Comparison of ENCODE assay signal across 8 cellular contexts in the genomic region with DNA sequence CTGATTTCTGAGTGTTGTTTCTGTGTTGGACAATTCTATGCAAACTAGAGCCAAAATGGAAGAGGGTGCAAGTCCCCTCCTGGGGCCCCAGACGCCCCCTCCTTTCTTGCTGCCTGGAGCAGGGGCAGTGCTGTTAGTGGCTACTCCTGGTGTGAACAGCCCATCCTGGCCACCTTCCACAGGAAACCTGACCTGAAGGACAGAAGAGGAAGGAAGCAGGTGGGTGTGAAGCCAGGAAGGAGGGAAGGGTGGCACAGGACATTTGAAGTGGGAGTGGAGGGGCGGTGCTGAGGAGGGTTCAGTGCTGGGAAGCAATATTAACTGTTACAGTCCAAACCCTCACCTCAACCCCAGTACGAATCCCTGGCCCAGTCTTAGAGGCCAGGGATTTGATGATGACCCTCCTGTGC. TPM values are rescaled to one million over a fixed set of nuclear protein-coding genes. Genes with fewer than 3 reads are reported as not detected.
A peak's percentile ranks its signal among the peaks of the same experiment; 100 is the strongest.
DNase-seq lines count a peak whose midpoint lies in the region; ATAC-seq and TF ChIP-seq lines count a peak whose summit lies in the region.

No MANE protein-coding gene starts in this region.

- TF ChIP-seq CTCF in glutamatergic neuron (IDR thresholded peaks at IDR 0.05; ENCODE audit: partially characterized antibody, unreplicated experiment), result no peak
- no peak for TF ChIP-seq CTCF in parathyroid adenoma (IDR thresholded peaks at IDR 0.05)

- peaks cover 2% of the 10 kb centered on the region; the same call in 1 of the 2 replicates for H3K36me3 ChIP-seq in H7 (replicated peaks; ENCODE audit: control insufficient read depth, insufficient read depth, low read length)
- no peaks in the 10 kb centered on the region for H3K36me3 ChIP-seq in parathyroid adenoma (ENCODE audit: control insufficient read depth, insufficient read depth, low read length)

- no peak overlapping the region for H3K27ac Mint-ChIP-seq in glutamatergic neuron (ENCODE audit: unreplicated experiment)

- peaks cover 17% of the 10 kb centered on the region for H3K4me1 ChIP-seq in parathyroid adenoma

- peaks cover 14% of the 10 kb centered on the region for H3K27me3 Mint-ChIP-seq in glutamatergic neuron (ENCODE audit: unreplicated experiment)

- intact Hi-C loops in sciatic nerve (cut with DNase I), result loop anchor here (5.0 to 10.0 kb wide), 2 partner anchors 153 to 261 kb away; no protein-coding TSS in a partner anchor

- no peaks in the 10 kb centered on the region for H3K9me3 ChIP-seq in parathyroid adenoma (ENCODE audit: control insufficient read depth, low read length)

- H3K79me2 ChIP-seq in parathyroid adenoma, result no peaks in the 10 kb centered on the region

- H3K27me3 ChIP-seq in H7 (ENCODE audit: control insufficient read depth, insufficient read depth, low read length) (peaks cover 57% of the 10 kb centered on the region), parathyroid adenoma (ENCODE audit: control insufficient read depth, insufficient read depth, low read length) (no peaks in the 10 kb centered on the region)

- peak overlapping the region; percentile 81 for H3K4me3 Mint-ChIP-seq in glutamatergic neuron (ENCODE audit: unreplicated experiment)

- peaks cover 7% of the 10 kb centered on the region for H3K4me1 Mint-ChIP-seq in glutamatergic neuron (ENCODE audit: low read depth, unreplicated experiment)

- no peak overlapping the region for H3K9ac ChIP-seq in parathyroid adenoma

- DNase-seq in H7 (peak; percentile 41), UCSD-AML1 (lab: John Stamatoyannopoulos, UW; ENCODE audit: unreplicated experiment) (peak; percentile 62), glutamatergic neuron (no peak), NK-92 (lab: John Stamatoyannopoulos, UW; ENCODE audit: unreplicated experiment) (no peak), sciatic nerve (ENCODE audit: low spot score) (no peak), SW480 (ENCODE audit: low spot score) (no peak)

- peak overlapping the region; percentile 96 for H3K4me2 ChIP-seq in parathyroid adenoma (ENCODE audit: low read length)

- H3K36me3 Mint-ChIP-seq in glutamatergic neuron (ENCODE audit: unreplicated experiment), result no peaks in the 10 kb centered on the region

- no peaks in the 10 kb centered on the region for H3K9me3 Mint-ChIP-seq in glutamatergic neuron (ENCODE audit: unreplicated experiment)

- ATAC-seq in GM18520 (IDR thresholded peaks at IDR 0.05; ENCODE audit: unreplicated experiment) (no peak), sciatic nerve (no peak)

- H2AFZ ChIP-seq in parathyroid adenoma, result peak overlapping the region; percentile 85

- H3K4me3 ChIP-seq in H7 (ENCODE audit: insufficient read depth, low read depth, low read length) (peak overlapping the region; percentile 79), parathyroid adenoma (ENCODE audit: low read depth, low read length) (peak overlapping the region; percentile 70)

- H3K27ac ChIP-seq in parathyroid adenoma, result peak overlapping the region; percentile 72

RNA-seq across cellular contexts. Expression of gene PRICKLE4, which starts 0.7 kb away (rescaled TPM):
- not detected in 2 replicates for total RNA-seq in H7 (2014; rRNA removed; shearing (Covaris generic))
- 2.3 TPM for total RNA-seq in glutamatergic neuron (ENCODE audit: unreplicated experiment)
- total RNA-seq in sciatic nerve, result 9.0 TPM

RNA-seq across cellular contexts. Expression of gene FRS3, which starts 1.6 kb away (rescaled TPM):
- 2.2 and 4.2 TPM in 2 replicates for total RNA-seq in H7 (2014; rRNA removed; shearing (Covaris generic))
- 17.8 TPM for total RNA-seq in glutamatergic neuron (ENCODE audit: unreplicated experiment)
- 6.5 TPM for total RNA-seq in sciatic nerve

RNA-seq across cellular contexts. Expression of gene TOMM6, which starts 6.2 kb away (rescaled TPM):
- total RNA-seq in H7 (2014; rRNA removed; shearing (Covaris generic)), result 81.3 and 84.2 TPM in 2 replicates
- total RNA-seq in glutamatergic neuron (ENCODE audit: unreplicated experiment) (111 TPM), sciatic nerve (97.3 TPM)

RNA-seq across cellular contexts. Expression of gene PGC, which starts 34.1 kb away (rescaled TPM):
- total RNA-seq in H7 (2014; rRNA removed; shearing (Covaris generic)), result not detected in 2 replicates
- total RNA-seq in glutamatergic neuron (ENCODE audit: unreplicated experiment), result not detected
- 0.27 TPM for total RNA-seq in sciatic nerve

RNA-seq across cellular contexts. Expression of gene TFEB, which starts 45.9 kb away (rescaled TPM):
- 1.4 and 1.6 TPM in 2 replicates for total RNA-seq in H7 (2014; rRNA removed; shearing (Covaris generic))
- 3.1 TPM for total RNA-seq in glutamatergic neuron (ENCODE audit: unreplicated experiment)
- 35.5 TPM for total RNA-seq in sciatic nerve

Comparison
In these comparisons a context has a peak if more than half of its experiments do, and no peak if none do; other contexts are left out.
1. DNase-seq: peak in H7 (single experiment) and UCSD-AML1 (single experiment); none in glutamatergic neuron (single experiment), NK-92 (single experiment), sciatic nerve (single experiment) and SW480 (single experiment).